Comparison of ENCODE assay signal across 8 cellular contexts in the genomic region with DNA sequence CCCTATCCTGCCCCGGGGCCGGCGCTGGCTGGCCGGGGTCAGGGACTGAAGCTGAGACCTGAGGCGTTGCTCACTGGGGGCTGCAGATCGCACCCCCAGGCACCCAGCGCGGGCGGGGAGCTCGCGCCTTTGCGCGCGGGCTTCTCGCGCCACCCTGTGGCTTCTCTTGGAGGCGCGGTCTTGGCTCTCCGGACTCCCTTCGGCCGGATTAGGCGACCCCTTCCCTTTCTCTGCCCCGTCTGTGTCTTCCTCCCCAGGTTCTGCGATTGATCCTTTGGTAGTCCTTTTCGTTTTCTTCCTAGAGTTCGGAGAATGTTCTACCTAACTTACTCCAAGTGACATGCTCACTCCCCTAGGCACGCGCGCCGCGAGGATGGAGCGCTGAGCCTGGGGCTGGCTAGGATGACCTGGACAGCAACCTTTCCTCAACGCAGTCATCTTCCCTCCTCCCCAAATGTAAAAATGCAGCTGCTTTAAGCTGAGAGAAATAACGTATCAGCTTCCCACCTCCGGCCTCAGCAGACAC. TPM values are rescaled to one million over a fixed set of nuclear protein-coding genes. Genes with fewer than 3 reads are reported as not detected.
DNase-seq lines count a peak whose midpoint lies in the region; ATAC-seq, FAIRE-seq and TF ChIP-seq lines count a peak whose summit lies in the region.

No MANE protein-coding gene starts in this region.

- no peaks in the 10 kb centered on the region for H3K9me3 ChIP-seq in CD8-positive, alpha-beta memory T cell (ENCODE audit: low read length)
- H3K9me3 ChIP-seq in trophoblast cell (ENCODE audit: insufficient read depth, low read depth, low read length) (peaks cover 7% of the 10 kb centered on the region), vagina (no peaks in the 10 kb centered on the region)

- POLR2A ChIA-PET in CD8-positive, alpha-beta memory T cell (lab: Charles Lee), result interaction anchor here (0.6 to 2.6 kb wide), 10 partner anchors 11 to 132 kb away, joined by 3 to 16 read pairs (median 3); a partner anchor contains a TSS

- H3K18ac ChIP-seq in trophoblast cell (ENCODE audit: low read length), result no peak overlapping the region

- CTCF ChIA-PET in CD8-positive, alpha-beta memory T cell (lab: Charles Lee), result interaction anchor here (0.6 to 6.4 kb wide), 41 partner anchors 9 to 414 kb away, joined by 3 to 146 read pairs (median 6); a partner anchor contains a TSS

- H4K91ac ChIP-seq in trophoblast cell (ENCODE audit: low read depth, low read length), result no peak overlapping the region

- no peak overlapping the region for H2BK5ac ChIP-seq in trophoblast cell (ENCODE audit: low read depth, low read length, poor library complexity)

- peaks cover 40% of the 10 kb centered on the region for H3K27me3 ChIP-seq in CD8-positive, alpha-beta memory T cell (ENCODE audit: insufficient read depth, low read length, poor library complexity, severe bottlenecking)
- peaks cover 56% of the 10 kb centered on the region for H3K27me3 ChIP-seq in trophoblast cell (ENCODE audit: insufficient read depth, low read length)
- no peaks in the 10 kb centered on the region for H3K27me3 ChIP-seq in vagina

- H3K27ac Mint-ChIP-seq in CD8-positive, alpha-beta memory T cell, result peak overlapping the region in 4 of 8 donors; percentile 7 to 85 (median 33)
- no peak overlapping the region for H3K27ac Mint-ChIP-seq in HFFc6

- no CpG with 5 or more reads among the region's 35 CpGs for WGBS in trophoblast cell (ENCODE audit: extremely low coverage, insufficient coverage, insufficient read length)

- H3K9me3 Mint-ChIP-seq in CD8-positive, alpha-beta memory T cell, result no peaks in the 10 kb centered on the region
- no peaks in the 10 kb centered on the region for H3K9me3 Mint-ChIP-seq in HFFc6

- intact Hi-C loops in head of caudate nucleus (cut with DNase I) (loop anchor here (10.0 kb wide), 1 partner anchor 65 kb away; no protein-coding TSS in a partner anchor), vagina (cut with DNase I) (no loop called here)

- no peak for TF ChIP-seq POLR2A in vagina (IDR thresholded peaks at IDR 0.05)

- peak overlapping the region; percentile 52 for H3K4me2 ChIP-seq in trophoblast cell (ENCODE audit: low read length)

- no peak overlapping the region for H4K12ac ChIP-seq in trophoblast cell (ENCODE audit: low read depth, low read length)

- no peak for ATAC-seq in GM19328 (IDR thresholded peaks at IDR 0.05; ENCODE audit: unreplicated experiment)

- no peak overlapping the region for H2AK5ac ChIP-seq in trophoblast cell (ENCODE audit: low read length)

- no peak overlapping the region for H2AFZ ChIP-seq in trophoblast cell (ENCODE audit: insufficient read depth, low read length, poor library complexity)

- H3K14ac ChIP-seq in trophoblast cell (ENCODE audit: low read length), result no peak overlapping the region

- peak; percentile 46 to 71 (median 49) for DNase-seq in CD8-positive, alpha-beta memory T cell
- DNase-seq in HFFc6, result no peak
- peak; percentile 15 for DNase-seq in RCC 7860 (ENCODE audit: low spot score)
- DNase-seq in activated naive CD4-positive, alpha-beta T cell (lab: John Stamatoyannopoulos, UW), result peak in 3 of 4 experiments; percentile 8 to 42 (median 9)
- DNase-seq in head of caudate nucleus, result peak in 40 of 42 donors; percentile 14 to 81 (median 57)
- peak in 1 of 2 donors; percentile 47 for DNase-seq in trophoblast cell
- no peak for DNase-seq in vagina (ENCODE audit: extremely low spot score in 2 of 2)

- no peak overlapping the region for H2BK120ac ChIP-seq in trophoblast cell (ENCODE audit: insufficient read depth, low read length, poor library complexity)

- H2BK12ac ChIP-seq in trophoblast cell (ENCODE audit: low read length), result no peak overlapping the region

- no peaks in the 10 kb centered on the region for H3K36me3 Mint-ChIP-seq in CD8-positive, alpha-beta memory T cell
- no peaks in the 10 kb centered on the region for H3K36me3 Mint-ChIP-seq in HFFc6 (ENCODE audit: low read depth)

- H3K27me3 Mint-ChIP-seq in CD8-positive, alpha-beta memory T cell, result peaks cover 41 to 61% of the 10 kb centered on the region in 2 donors
- peaks cover 45% of the 10 kb centered on the region for H3K27me3 Mint-ChIP-seq in HFFc6 (ENCODE audit: insufficient read depth)

- H3K4me3 ChIP-seq in CD8-positive, alpha-beta memory T cell (ENCODE audit: low read length), result peak overlapping the region; percentile 64
- H3K4me3 ChIP-seq in trophoblast cell (ENCODE audit: low read depth, low read length) (no peak overlapping the region), vagina (peak overlapping the region; percentile 40 to 51)

- no peak overlapping the region for H3K4ac ChIP-seq in trophoblast cell (ENCODE audit: low read depth, low read length)

- H3K4me1 Mint-ChIP-seq in CD8-positive, alpha-beta memory T cell, result peaks cover 14 to 36% (median 19%) of the 10 kb centered on the region in 3 donors
- H3K4me1 Mint-ChIP-seq in HFFc6 (ENCODE audit: low read depth), result peaks cover 12% of the 10 kb centered on the region

- no peak for FAIRE-seq in RCC 7860 (lab: Jason Lieb, UNC)

- no peak overlapping the region for H4K8ac ChIP-seq in trophoblast cell (ENCODE audit: low read depth, low read length)

- H3K23ac ChIP-seq in trophoblast cell (ENCODE audit: low read length), result no peak overlapping the region

- H3K36me3 ChIP-seq in CD8-positive, alpha-beta memory T cell (ENCODE audit: insufficient read depth, low read length), result no peaks in the 10 kb centered on the region
- H3K36me3 ChIP-seq in trophoblast cell (ENCODE audit: control insufficient read depth in 1 of 2, insufficient read depth in 2 of 2, low read length in 2 of 2), result no peaks in the 10 kb centered on the region
- no peaks in the 10 kb centered on the region for H3K36me3 ChIP-seq in vagina

- no peaks in the 10 kb centered on the region for H3K79me2 ChIP-seq in trophoblast cell (ENCODE audit: control insufficient read depth, insufficient read depth, low read length, poor library complexity)

- H3K4me1 ChIP-seq in CD8-positive, alpha-beta memory T cell (ENCODE audit: insufficient read depth, low read length), result peaks cover 21% of the 10 kb centered on the region
- H3K4me1 ChIP-seq in trophoblast cell (ENCODE audit: control insufficient read depth in 1 of 2, insufficient read depth in 2 of 2, low read length in 2 of 2) (peaks cover 8 to 19% of the 10 kb centered on the region in 2 experiments), vagina (peaks cover 29% of the 10 kb centered on the region)

- no peak overlapping the region for H3K27ac ChIP-seq in CD8-positive, alpha-beta memory T cell (ENCODE audit: low read depth, low read length)
- H3K27ac ChIP-seq in trophoblast cell (ENCODE audit: low read depth, low read length), result no peak overlapping the region
- H3K27ac ChIP-seq in vagina, result peak overlapping the region; percentile 62

- H3K9ac ChIP-seq in trophoblast cell (ENCODE audit: low read length), result no peak overlapping the region

- H3K4me3 Mint-ChIP-seq in CD8-positive, alpha-beta memory T cell, result peak overlapping the region; percentile 74 to 90 (median 81)
- H3K4me3 Mint-ChIP-seq in HFFc6, result peak overlapping the region; percentile 69

- H3K79me1 ChIP-seq in trophoblast cell (ENCODE audit: low read length), result no peaks in the 10 kb centered on the region

- peak; percentile 89 for TF ChIP-seq CTCF in HFFc6 (IDR thresholded peaks at IDR 0.05)
- peak; percentile 71 to 85 (median 77) for TF ChIP-seq CTCF in vagina (IDR thresholded peaks at IDR 0.05)

RNA-seq across cellular contexts. Expression of a gene that starts 0.5 kb away (rescaled TPM):
- 1 to 10 TPM; 2.9 to 3.0 TPM for total RNA-seq in CD8-positive, alpha-beta memory T cell
- not detected for polyA plus RNA-seq in CD8-positive, alpha-beta memory T cell
- total RNA-seq in HFFc6 (2021; fragmentation: NEBNext Ultra II Directional; extraction: Animal tissue kit (Norgen Biotek cat#: 25700)), result under 1 TPM in 1 of 6 experiments, not detected in 5; 0.10 TPM
- polyA plus RNA-seq in trophoblast cell (2013), result 0.29 and 0.45 TPM in 2 replicates
- total RNA-seq in vagina, result 2.9 TPM

RNA-seq across cellular contexts. Expression of a gene that starts 1.3 kb away (rescaled TPM):
- total RNA-seq in CD8-positive, alpha-beta memory T cell, result under 1 TPM in 1 of 2 experiments, not detected in 1; 0.07 TPM
- not detected for polyA plus RNA-seq in CD8-positive, alpha-beta memory T cell
- total RNA-seq in HFFc6 (2021; fragmentation: NEBNext Ultra II Directional; extraction: Animal tissue kit (Norgen Biotek cat#: 25700)), result not detected
- polyA plus RNA-seq in trophoblast cell (2013), result under 0.01 and 0.01 TPM in 2 replicates
- not detected for total RNA-seq in vagina

RNA-seq across cellular contexts. Expression of a gene that starts 33.3 kb away (rescaled TPM):
- total RNA-seq in CD8-positive, alpha-beta memory T cell, result not detected
- not detected for polyA plus RNA-seq in CD8-positive, alpha-beta memory T cell
- total RNA-seq in HFFc6 (2021; fragmentation: NEBNext Ultra II Directional; extraction: Animal tissue kit (Norgen Biotek cat#: 25700)), result 10 to 100 TPM in 4 of 6 experiments, 1 to 10 TPM in 2; 3.2 to 23.6 (median 20.2) TPM
- 16.1 and 16.6 TPM in 2 replicates for polyA plus RNA-seq in trophoblast cell (2013)
- 11.5 TPM for total RNA-seq in vagina

RNA-seq across cellular contexts. Expression of a gene that starts 43.5 kb away (rescaled TPM):
- 100 to 1,000 TPM; 163 to 170 TPM for total RNA-seq in CD8-positive, alpha-beta memory T cell
- polyA plus RNA-seq in CD8-positive, alpha-beta memory T cell, result 62.1 TPM
- total RNA-seq in HFFc6 (2021; fragmentation: NEBNext Ultra II Directional; extraction: Animal tissue kit (Norgen Biotek cat#: 25700)), result under 1 TPM in 2 of 6 experiments, not detected in 4; 0.09 to 0.17 TPM
- 0.14 TPM in 1 of 2 replicates, not detected in the other for polyA plus RNA-seq in trophoblast cell (2013)
- 4.9 TPM for total RNA-seq in vagina

Comparison
In these comparisons a context has a peak if more than half of its experiments do, and no peak if none do; other contexts are left out.
1. DNase-seq: peak in CD8-positive, alpha-beta memory T cell (5 of 5), RCC 7860 (single experiment), activated naive CD4-positive, alpha-beta T cell (3 of 4) and head of caudate nucleus (40 of 42); none in HFFc6 (single experiment) and vagina (0 of 2).
2. RNA of a gene that starts 33.3 kb away (total RNA-seq): 3.2 to 23.6 TPM in HFFc6 and 11.5 TPM in vagina (single experiment); not detected in CD8-positive, alpha-beta memory T cell; every median in the first group is over 4 times any median in the second.